Comparison of ENCODE assay signal across 2 cellular contexts in the genomic region with DNA sequence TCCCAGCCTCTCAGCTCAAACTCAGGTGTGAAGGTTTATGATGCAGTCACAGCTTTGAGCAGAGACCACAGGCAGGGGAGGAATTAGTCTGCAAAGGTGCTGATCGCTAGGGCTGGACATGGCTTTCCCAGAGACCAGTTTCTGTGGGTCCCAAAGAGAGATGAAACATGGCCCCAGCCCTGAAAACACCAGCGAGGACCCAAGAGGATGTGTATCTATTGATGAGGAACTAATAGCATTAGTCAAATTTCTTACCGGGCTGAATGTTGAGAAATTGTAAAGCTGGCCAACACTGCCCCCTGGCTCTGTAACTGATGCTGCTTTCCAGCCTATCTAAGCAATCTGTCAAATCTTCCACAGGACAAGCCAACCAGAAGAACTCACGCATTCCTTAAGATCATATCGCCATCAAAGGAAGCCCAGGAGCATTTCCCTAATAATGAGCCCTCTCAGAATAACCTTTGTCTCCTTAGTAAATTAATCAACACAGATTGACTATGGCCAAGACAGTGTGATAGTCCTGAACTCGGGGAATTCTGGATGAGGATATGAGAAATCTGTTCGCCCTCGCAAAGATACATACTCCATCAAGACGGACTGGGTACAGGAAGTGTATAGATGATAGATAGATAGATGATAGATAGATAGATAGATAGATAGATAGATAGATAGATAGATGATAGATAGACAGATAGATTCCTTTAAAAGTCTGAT.
TF ChIP-seq lines count a peak whose summit lies in the region.

No MANE protein-coding gene starts in this region.

TF ChIP-seq in Ishikawa, 13 proteins besides CTCF, POLR2A, EP300 and RAD21:
- no peak for TF ChIP-seq YY1 (IDR thresholded peaks at IDR 0.05; ENCODE audit: low read depth)
- TF ChIP-seq TAF1 (IDR thresholded peaks at IDR 0.05; ENCODE audit: low read depth): no peak
- TF ChIP-seq ZBTB7A (IDR thresholded peaks at IDR 0.05; ENCODE audit: low read depth): no peak
- TF ChIP-seq, protein P1, sequence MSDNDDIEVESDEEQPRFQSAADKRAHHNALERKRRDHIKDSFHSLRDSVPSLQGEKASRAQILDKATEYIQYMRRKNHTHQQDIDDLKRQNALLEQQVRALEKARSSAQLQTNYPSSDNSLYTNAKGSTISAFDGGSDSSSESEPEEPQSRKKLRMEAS (IDR thresholded peaks at IDR 0.05): no peak
- TF ChIP-seq, protein P2, sequence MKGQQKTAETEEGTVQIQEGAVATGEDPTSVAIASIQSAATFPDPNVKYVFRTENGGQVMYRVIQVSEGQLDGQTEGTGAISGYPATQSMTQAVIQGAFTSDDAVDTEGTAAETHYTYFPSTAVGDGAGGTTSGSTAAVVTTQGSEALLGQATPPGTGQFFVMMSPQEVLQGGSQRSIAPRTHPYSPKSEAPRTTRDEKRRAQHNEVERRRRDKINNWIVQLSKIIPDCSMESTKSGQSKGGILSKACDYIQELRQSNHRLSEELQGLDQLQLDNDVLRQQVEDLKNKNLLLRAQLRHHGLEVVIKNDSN (IDR thresholded peaks at IDR 0.05): no peak
- TF ChIP-seq FOXM1 (IDR thresholded peaks at IDR 0.05; ENCODE audit: borderline replicate concordance, low read depth): no peak
- TF ChIP-seq NFIC (IDR thresholded peaks at IDR 0.05): no peak
- no peak for TF ChIP-seq CEBPB (IDR thresholded peaks at IDR 0.05)
- no peak; the same call in 1 of the 2 replicates for TF ChIP-seq TCF12 (IDR thresholded peaks at IDR 0.05; ENCODE audit: low read depth)
- TF ChIP-seq, protein P3, sequence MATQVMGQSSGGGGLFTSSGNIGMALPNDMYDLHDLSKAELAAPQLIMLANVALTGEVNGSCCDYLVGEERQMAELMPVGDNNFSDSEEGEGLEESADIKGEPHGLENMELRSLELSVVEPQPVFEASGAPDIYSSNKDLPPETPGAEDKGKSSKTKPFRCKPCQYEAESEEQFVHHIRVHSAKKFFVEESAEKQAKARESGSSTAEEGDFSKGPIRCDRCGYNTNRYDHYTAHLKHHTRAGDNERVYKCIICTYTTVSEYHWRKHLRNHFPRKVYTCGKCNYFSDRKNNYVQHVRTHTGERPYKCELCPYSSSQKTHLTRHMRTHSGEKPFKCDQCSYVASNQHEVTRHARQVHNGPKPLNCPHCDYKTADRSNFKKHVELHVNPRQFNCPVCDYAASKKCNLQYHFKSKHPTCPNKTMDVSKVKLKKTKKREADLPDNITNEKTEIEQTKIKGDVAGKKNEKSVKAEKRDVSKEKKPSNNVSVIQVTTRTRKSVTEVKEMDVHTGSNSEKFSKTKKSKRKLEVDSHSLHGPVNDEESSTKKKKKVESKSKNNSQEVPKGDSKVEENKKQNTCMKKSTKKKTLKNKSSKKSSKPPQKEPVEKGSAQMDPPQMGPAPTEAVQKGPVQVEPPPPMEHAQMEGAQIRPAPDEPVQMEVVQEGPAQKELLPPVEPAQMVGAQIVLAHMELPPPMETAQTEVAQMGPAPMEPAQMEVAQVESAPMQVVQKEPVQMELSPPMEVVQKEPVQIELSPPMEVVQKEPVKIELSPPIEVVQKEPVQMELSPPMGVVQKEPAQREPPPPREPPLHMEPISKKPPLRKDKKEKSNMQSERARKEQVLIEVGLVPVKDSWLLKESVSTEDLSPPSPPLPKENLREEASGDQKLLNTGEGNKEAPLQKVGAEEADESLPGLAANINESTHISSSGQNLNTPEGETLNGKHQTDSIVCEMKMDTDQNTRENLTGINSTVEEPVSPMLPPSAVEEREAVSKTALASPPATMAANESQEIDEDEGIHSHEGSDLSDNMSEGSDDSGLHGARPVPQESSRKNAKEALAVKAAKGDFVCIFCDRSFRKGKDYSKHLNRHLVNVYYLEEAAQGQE (IDR thresholded peaks at IDR 0.05; ENCODE audit: low read depth): no peak
- TF ChIP-seq CREB1 (IDR thresholded peaks at IDR 0.05; ENCODE audit: low read depth): no peak
- no peak for TF ChIP-seq TEAD4 (IDR thresholded peaks at IDR 0.05)
- TF ChIP-seq EGR1 (IDR thresholded peaks at IDR 0.05): no peak

TF ChIP-seq in K562, 482 proteins besides CTCF, POLR2A, EP300 and RAD21:
- TF ChIP-seq, protein P4, sequence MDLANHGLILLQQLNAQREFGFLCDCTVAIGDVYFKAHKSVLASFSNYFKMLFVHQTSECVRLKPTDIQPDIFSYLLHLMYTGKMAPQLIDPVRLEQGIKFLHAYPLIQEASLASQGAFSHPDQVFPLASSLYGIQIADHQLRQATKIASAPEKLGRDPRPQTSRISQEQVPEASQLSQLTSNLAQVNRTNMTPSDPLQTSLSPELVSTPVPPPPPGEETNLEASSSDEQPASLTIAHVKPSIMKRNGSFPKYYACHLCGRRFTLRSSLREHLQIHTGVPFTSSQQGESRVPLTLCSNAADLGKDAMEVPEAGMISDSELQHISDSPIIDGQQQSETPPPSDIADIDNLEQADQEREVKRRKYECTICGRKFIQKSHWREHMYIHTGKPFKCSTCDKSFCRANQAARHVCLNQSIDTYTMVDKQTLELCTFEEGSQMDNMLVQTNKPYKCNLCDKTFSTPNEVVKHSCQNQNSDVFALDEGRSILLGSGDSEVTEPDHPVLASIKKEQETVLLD (IDR thresholded peaks at IDR 0.05): no peak
- TF ChIP-seq MAFF (IDR thresholded peaks at IDR 0.05; ENCODE audit: low read length) (no peak), GATA2 (CRISPR knock-in tag; IDR thresholded peaks at IDR 0.05) (0 out of 2 replicates have a peak, but pooled peaks have one; percentile 36), NR2C1 (IDR thresholded peaks at IDR 0.05) (no peak), NR2C1 (tag; IDR thresholded peaks at IDR 0.05) (no peak), NFIC (IDR thresholded peaks at IDR 0.05) (no peak), RUNX1 (IDR thresholded peaks at IDR 0.05; ENCODE audit: low read depth) (no peak), KDM5B (IDR thresholded peaks at IDR 0.05; ENCODE audit: insufficient replicate concordance, low read depth, low read length) (no peak), SAFB2 (IDR thresholded peaks at IDR 0.05; ENCODE audit: borderline replicate concordance, low read depth, low read length, severe bottlenecking) (no peak), SMC3 (conservative IDR thresholded peaks at IDR 0.05; ENCODE audit: insufficient read depth, low read depth, low read length) (peak; percentile 56), DACH1 (IDR thresholded peaks at IDR 0.05; ENCODE audit: partially characterized antibody) (peak; percentile 82), TSC22D4 (tag; IDR thresholded peaks at IDR 0.05) (no peak), ZNF174 (CRISPR knock-in tag; IDR thresholded peaks at IDR 0.05) (no peak), TOE1 (IDR thresholded peaks at IDR 0.05; ENCODE audit: borderline replicate concordance) (no peak), TOE1 (CRISPR knock-in tag; IDR thresholded peaks at IDR 0.05; ENCODE audit: borderline replicate concordance, low read depth) (no peak), TAF15 (IDR thresholded peaks at IDR 0.05; ENCODE audit: low read depth, low read length) (no peak)
- TF ChIP-seq, protein P5, sequence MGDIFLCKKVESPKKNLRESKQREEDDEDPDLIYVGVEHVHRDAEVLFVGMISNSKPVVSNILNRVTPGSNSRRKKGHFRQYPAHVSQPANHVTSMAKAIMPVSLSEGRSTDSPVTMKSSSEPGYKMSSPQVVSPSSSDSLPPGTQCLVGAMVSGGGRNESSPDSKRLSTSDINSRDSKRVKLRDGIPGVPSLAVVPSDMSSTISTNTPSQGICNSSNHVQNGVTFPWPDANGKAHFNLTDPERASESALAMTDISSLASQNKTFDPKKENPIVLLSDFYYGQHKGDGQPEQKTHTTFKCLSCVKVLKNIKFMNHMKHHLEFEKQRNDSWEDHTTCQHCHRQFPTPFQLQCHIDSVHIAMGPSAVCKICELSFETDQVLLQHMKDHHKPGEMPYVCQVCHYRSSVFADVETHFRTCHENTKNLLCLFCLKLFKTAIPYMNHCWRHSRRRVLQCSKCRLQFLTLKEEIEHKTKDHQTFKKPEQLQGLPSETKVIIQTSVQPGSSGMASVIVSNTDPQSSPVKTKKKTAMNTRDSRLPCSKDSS (IDR thresholded peaks at IDR 0.05; ENCODE audit: low read depth, partially characterized antibody): no peak
- TF ChIP-seq, protein P6, sequence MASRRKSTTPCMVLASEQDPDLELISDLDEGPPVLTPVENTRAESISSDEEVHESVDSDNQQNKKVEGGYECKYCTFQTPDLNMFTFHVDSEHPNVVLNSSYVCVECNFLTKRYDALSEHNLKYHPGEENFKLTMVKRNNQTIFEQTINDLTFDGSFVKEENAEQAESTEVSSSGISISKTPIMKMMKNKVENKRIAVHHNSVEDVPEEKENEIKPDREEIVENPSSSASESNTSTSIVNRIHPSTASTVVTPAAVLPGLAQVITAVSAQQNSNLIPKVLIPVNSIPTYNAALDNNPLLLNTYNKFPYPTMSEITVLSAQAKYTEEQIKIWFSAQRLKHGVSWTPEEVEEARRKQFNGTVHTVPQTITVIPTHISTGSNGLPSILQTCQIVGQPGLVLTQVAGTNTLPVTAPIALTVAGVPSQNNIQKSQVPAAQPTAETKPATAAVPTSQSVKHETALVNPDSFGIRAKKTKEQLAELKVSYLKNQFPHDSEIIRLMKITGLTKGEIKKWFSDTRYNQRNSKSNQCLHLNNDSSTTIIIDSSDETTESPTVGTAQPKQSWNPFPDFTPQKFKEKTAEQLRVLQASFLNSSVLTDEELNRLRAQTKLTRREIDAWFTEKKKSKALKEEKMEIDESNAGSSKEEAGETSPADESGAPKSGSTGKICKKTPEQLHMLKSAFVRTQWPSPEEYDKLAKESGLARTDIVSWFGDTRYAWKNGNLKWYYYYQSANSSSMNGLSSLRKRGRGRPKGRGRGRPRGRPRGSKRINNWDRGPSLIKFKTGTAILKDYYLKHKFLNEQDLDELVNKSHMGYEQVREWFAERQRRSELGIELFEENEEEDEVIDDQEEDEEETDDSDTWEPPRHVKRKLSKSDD (conservative IDR thresholded peaks at IDR 0.05; ENCODE audit: low read length): no peak
- TF ChIP-seq, protein P7, sequence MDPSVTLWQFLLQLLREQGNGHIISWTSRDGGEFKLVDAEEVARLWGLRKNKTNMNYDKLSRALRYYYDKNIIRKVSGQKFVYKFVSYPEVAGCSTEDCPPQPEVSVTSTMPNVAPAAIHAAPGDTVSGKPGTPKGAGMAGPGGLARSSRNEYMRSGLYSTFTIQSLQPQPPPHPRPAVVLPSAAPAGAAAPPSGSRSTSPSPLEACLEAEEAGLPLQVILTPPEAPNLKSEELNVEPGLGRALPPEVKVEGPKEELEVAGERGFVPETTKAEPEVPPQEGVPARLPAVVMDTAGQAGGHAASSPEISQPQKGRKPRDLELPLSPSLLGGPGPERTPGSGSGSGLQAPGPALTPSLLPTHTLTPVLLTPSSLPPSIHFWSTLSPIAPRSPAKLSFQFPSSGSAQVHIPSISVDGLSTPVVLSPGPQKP (CRISPR knock-in tag; IDR thresholded peaks at IDR 0.05): no peak
- TF ChIP-seq, protein P8, sequence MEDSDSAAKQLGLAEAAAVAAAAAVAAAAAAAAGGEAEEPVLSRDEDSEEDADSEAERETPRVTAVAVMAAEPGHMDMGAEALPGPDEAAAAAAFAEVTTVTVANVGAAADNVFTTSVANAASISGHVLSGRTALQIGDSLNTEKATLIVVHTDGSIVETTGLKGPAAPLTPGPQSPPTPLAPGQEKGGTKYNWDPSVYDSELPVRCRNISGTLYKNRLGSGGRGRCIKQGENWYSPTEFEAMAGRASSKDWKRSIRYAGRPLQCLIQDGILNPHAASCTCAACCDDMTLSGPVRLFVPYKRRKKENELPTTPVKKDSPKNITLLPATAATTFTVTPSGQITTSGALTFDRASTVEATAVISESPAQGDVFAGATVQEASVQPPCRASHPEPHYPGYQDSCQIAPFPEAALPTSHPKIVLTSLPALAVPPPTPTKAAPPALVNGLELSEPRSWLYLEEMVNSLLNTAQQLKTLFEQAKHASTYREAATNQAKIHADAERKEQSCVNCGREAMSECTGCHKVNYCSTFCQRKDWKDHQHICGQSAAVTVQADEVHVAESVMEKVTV (CRISPR knock-in tag; IDR thresholded peaks at IDR 0.05): 0 out of 2 replicates have a peak, but pooled peaks have one; percentile 30
